Comparison of ENCODE assay signal across 1 cellular context in genomic region chr10:62812672-62813439, GRCh38.
TF ChIP-seq lines count a peak whose summit lies in the region.

No MANE protein-coding gene starts in this region.

TF ChIP-seq in H1, 55 proteins besides CTCF, POLR2A, EP300 and RAD21:
- TF ChIP-seq CHD7 (IDR thresholded peaks at IDR 0.05; ENCODE audit: insufficient replicate concordance, low read length) (no peak), SIX5 (IDR thresholded peaks at IDR 0.05; ENCODE audit: low read depth, low read length) (no peak)
